Comparison of ENCODE assay signal across 11 cellular contexts in the genomic region with DNA sequence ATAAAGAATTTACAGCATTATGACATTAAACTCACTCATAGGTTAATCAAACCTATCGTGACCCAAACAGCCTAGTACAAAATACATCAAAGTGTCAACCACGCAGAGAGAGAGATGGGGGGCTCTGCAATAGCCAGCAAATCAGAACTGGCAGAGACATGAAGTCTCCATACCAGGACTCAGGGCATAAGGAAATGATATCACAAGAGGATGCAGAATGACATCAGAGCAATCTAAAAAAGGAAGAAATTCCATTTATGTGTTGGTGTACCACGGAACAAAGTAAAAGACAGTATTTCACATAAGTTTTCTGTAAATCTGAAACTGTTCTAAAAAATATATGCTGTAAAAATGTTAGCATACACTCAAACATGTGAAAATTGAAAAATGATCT. TPM values are rescaled to one million over a fixed set of nuclear protein-coding genes. Genes with fewer than 3 reads are reported as not detected.
DNase-seq lines count a peak whose midpoint lies in the region; ATAC-seq and TF ChIP-seq lines count a peak whose summit lies in the region.
"Had no signal": no experiment of that assay in that cellular context is flagged by ENCODE, and none has a peak within 500 bp of the region (broad histone marks: within the 10 kb centered on the region; RNA-seq: fewer than 3 reads in every experiment).

No MANE protein-coding gene starts in this region.

- H3K27ac ChIP-seq in HEK293 (ENCODE audit: extremely low read depth, low read depth, low read length): no peak overlapping the region
- H3K27ac ChIP-seq in right atrium auricular region: peak overlapping the region; percentile 65 to 76
- peak overlapping the region; percentile 23 for H3K27ac ChIP-seq in skeletal muscle tissue (ENCODE audit: low read depth, low read length)
- H3K27ac ChIP-seq: colonic mucosa had no signal

- CTCF ChIA-PET in HEK293 (lab: Yijun Ruan, JAX): interaction anchor here (1.1 kb wide), 1 partner anchor 24 kb away, joined by 4 read pairs; no protein-coding TSS in a partner anchor
- CTCF ChIA-PET in activated CD8-positive, alpha-beta T cell treated with anti-CD3 and anti-CD28 coated beads for 36 hours (lab: Charles Lee): interaction anchor here (1.6 to 3.0 kb wide), 2 partner anchors 23 to 25 kb away, joined by 4 to 9 read pairs; no protein-coding TSS in a partner anchor

- peaks cover 80% of the 10 kb centered on the region for H3K4me1 Mint-ChIP-seq in activated CD8-positive, alpha-beta T cell treated with anti-CD3 and anti-CD28 coated beads for 36 hours (ENCODE audit: low read depth)

- no peak for DNase-seq in activated CD8-positive, alpha-beta T cell treated with anti-CD3 and anti-CD28 coated beads for 36 hours
- DNase-seq in right atrium auricular region (ENCODE audit: low spot score) (no peak), NCI-H446 (lab: John Stamatoyannopoulos, UW) (no peak)
- DNase-seq: colonic mucosa, NCI-H187, SHP77 treated with DMSO at 0.1 percent for 48 hours had no signal

- H3K36me3 ChIP-seq in HEK293 (ENCODE audit: control insufficient read depth in 2 of 2, insufficient read depth in 1 of 2, low read length in 2 of 2): no peaks in the 10 kb centered on the region
- H3K36me3 ChIP-seq in right atrium auricular region: no peaks in the 10 kb centered on the region
- H3K36me3 ChIP-seq in skeletal muscle tissue (ENCODE audit: control insufficient read depth in 3 of 3, insufficient read depth in 3 of 3, low read length in 3 of 3): no peaks in the 10 kb centered on the region
- H3K36me3 ChIP-seq: colonic mucosa had no signal

- H3K4me3 ChIP-seq in HEK293 (ENCODE audit: low read depth, low read length) (no peak overlapping the region), right atrium auricular region (no peak overlapping the region), skeletal muscle tissue (ENCODE audit: low read length in 3 of 3) (no peak overlapping the region)
- H3K4me3 ChIP-seq: colonic mucosa had no signal

- no peak overlapping the region for H3K4me3 Mint-ChIP-seq in activated CD8-positive, alpha-beta T cell treated with anti-CD3 and anti-CD28 coated beads for 36 hours

- H3K27me3 ChIP-seq in right atrium auricular region (no peaks in the 10 kb centered on the region), skeletal muscle tissue (ENCODE audit: control insufficient read depth in 3 of 3, insufficient read depth in 3 of 3, low read length in 3 of 3) (no peaks in the 10 kb centered on the region)
- H3K27me3 ChIP-seq: colonic mucosa had no signal

- H3K27me3 Mint-ChIP-seq in activated CD8-positive, alpha-beta T cell treated with anti-CD3 and anti-CD28 coated beads for 36 hours: no peaks in the 10 kb centered on the region

- H3K9me3 ChIP-seq in HEK293 (ENCODE audit: control insufficient read depth, insufficient read depth, low read depth, low read length) (no peaks in the 10 kb centered on the region), right atrium auricular region (no peaks in the 10 kb centered on the region), skeletal muscle tissue (ENCODE audit: control insufficient read depth in 3 of 3, low read length in 3 of 3) (no peaks in the 10 kb centered on the region)
- H3K9me3 ChIP-seq: colonic mucosa had no signal

- peak overlapping the region in 1 of 3 donors; percentile 7 for H3K9ac ChIP-seq in skeletal muscle tissue (ENCODE audit: low read depth in 1 of 3, low read length in 3 of 3)

- peak; percentile 68 for ATAC-seq in activated CD8-positive, alpha-beta T cell treated with anti-CD3 and anti-CD28 coated beads for 36 hours
- ATAC-seq in HG03045 (IDR thresholded peaks at IDR 0.05; ENCODE audit: unreplicated experiment) (no peak), GM19395 (IDR thresholded peaks at IDR 0.05; ENCODE audit: unreplicated experiment) (no peak), GM18870 (IDR thresholded peaks at IDR 0.05; ENCODE audit: unreplicated experiment) (no peak)

- TF ChIP-seq CTCF in HEK293 (tag by site-specific recombination; IDR thresholded peaks at IDR 0.05): no peak
- TF ChIP-seq CTCF in activated CD8-positive, alpha-beta T cell treated with anti-CD3 and anti-CD28 coated beads for 36 hours (IDR thresholded peaks at IDR 0.05): no peak
- no peak for TF ChIP-seq CTCF in right atrium auricular region (IDR thresholded peaks at IDR 0.05)

- H3K9me3 Mint-ChIP-seq in activated CD8-positive, alpha-beta T cell treated with anti-CD3 and anti-CD28 coated beads for 36 hours: no peaks in the 10 kb centered on the region

- H3K4me1 ChIP-seq in HEK293 (ENCODE audit: control insufficient read depth, insufficient read depth, low read length) (peaks cover 3% of the 10 kb centered on the region; the same call in 1 of the 2 replicates), right atrium auricular region (peaks cover 0 to 83% of the 10 kb centered on the region in 2 donors), skeletal muscle tissue (ENCODE audit: control insufficient read depth in 3 of 3, insufficient read depth in 3 of 3, low read length in 3 of 3) (peaks cover 43 to 58% (median 46%) of the 10 kb centered on the region in 3 donors)

- no peaks in the 10 kb centered on the region for H3K36me3 Mint-ChIP-seq in activated CD8-positive, alpha-beta T cell treated with anti-CD3 and anti-CD28 coated beads for 36 hours (ENCODE audit: low read depth)

- POLR2A ChIA-PET in HEK293 (lab: Yijun Ruan, JAX): no interaction called here
- POLR2A ChIA-PET in activated CD8-positive, alpha-beta T cell treated with anti-CD3 and anti-CD28 coated beads for 36 hours (lab: Charles Lee): no interaction called here

- H3K27ac Mint-ChIP-seq in activated CD8-positive, alpha-beta T cell treated with anti-CD3 and anti-CD28 coated beads for 36 hours: peak overlapping the region; percentile 75

- intact Hi-C loops in activated CD8-positive, alpha-beta T cell treated with anti-CD3 and anti-CD28 coated beads for 36 hours (cut with micrococcal nuclease): no loop called here

TF ChIP-seq in HEK293, 187 proteins besides CTCF, POLR2A, EP300 and RAD21:
- no peak for TF ChIP-seq ZNF514 (tag by site-specific recombination; IDR thresholded peaks at IDR 0.05)
- TF ChIP-seq ZNF629 (tag by site-specific recombination; IDR thresholded peaks at IDR 0.05): peak; percentile 56; the same call in 1 of the 2 replicates
- 0 out of 2 replicates have a peak, but pooled peaks have one; percentile 21 for TF ChIP-seq ZBTB21 (tag by site-specific recombination; IDR thresholded peaks at IDR 0.05)

RNA-seq across cellular contexts. Expression of gene BICD2, which starts 24.6 kb away (rescaled TPM):
- 10 to 100 TPM; 14.2 to 16.8 TPM for total RNA-seq in activated CD8-positive, alpha-beta T cell treated with anti-CD3 and anti-CD28 coated beads for 36 hours
- total RNA-seq in right atrium auricular region: 10 to 100 TPM; 32.2 to 40.4 TPM
- 29.2 TPM for total RNA-seq in skeletal muscle tissue
